ENCODE assay signal across 2 cellular contexts in genomic region chr16:27514806-27515205, GRCh38.
TF ChIP-seq lines count a peak whose summit lies in the region.

No MANE protein-coding gene starts in this region.

TF ChIP-seq in IMR-90, 13 proteins besides CTCF, POLR2A, EP300 and RAD21:
- TF ChIP-seq CEBPB (IDR thresholded peaks at IDR 0.05; ENCODE audit: low read depth, low read length) (no peak), NFE2L2 (IDR thresholded peaks at IDR 0.05; ENCODE audit: low read depth, low read length) (no peak)

TF ChIP-seq in H1, 55 proteins besides CTCF, POLR2A, EP300 and RAD21:
- no peak for TF ChIP-seq ATF3 (IDR thresholded peaks at IDR 0.05; ENCODE audit: insufficient read depth, low read depth, low read length)
